ENCODE assay signal across 27 cellular contexts in the genomic region with DNA sequence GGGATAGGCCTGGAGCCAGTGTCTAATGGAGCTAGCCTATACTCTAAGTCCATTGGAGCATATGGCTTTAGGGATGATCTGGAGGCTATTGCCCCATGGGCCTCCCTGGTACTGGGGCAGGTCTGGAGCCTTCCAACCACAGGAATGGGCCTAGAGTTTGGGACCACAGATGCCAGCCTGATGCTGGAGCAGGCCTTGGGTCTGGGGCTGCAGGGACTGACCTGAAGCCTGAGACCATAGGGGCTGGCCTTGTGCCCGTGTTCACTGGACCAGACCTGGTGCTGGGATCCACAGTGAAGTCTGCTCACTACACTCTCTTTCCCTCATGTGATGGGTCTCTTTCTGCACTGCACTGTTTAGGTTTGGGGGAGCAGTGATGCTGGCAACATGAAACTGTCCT.
A peak's percentile ranks its signal among the peaks of the same experiment; 100 is the strongest.
DNase-seq lines count a peak whose midpoint lies in the region; ATAC-seq, FAIRE-seq and TF ChIP-seq lines count a peak whose summit lies in the region.
"Had no signal": no experiment of that assay in that cellular context is flagged by ENCODE, and none has a peak within 500 bp of the region (broad histone marks: within the 10 kb centered on the region; RNA-seq: fewer than 3 reads in every experiment).

No MANE protein-coding gene starts in this region.

- H2BK120ac ChIP-seq in H9 (ENCODE audit: low read depth, low read length, poor library complexity, severe bottlenecking): no peak overlapping the region
- no peak overlapping the region for H2BK120ac ChIP-seq in H1 (replicated peaks; ENCODE audit: low read depth, low read length)

- POLR2A ChIA-PET in H1 (lab: Charles Lee; ENCODE audit: partially characterized antibody): no interaction called here

- H3T11ph ChIP-seq in H9 (ENCODE audit: low read length): no peak overlapping the region

- H2AK5ac ChIP-seq in H9 (ENCODE audit: insufficient read length, low read length): no peak overlapping the region
- no peak overlapping the region for H2AK5ac ChIP-seq in H1 (ENCODE audit: low read depth, low read length)

- H2BK20ac ChIP-seq in H9 (ENCODE audit: low read depth, low read length, poor library complexity, severe bottlenecking): no peak overlapping the region
- no peak overlapping the region for H2BK20ac ChIP-seq in H1 (ENCODE audit: low read length)

- H3K9me3 ChIP-seq in H9 (ENCODE audit: control insufficient read depth, low read depth, low read length) (no peaks in the 10 kb centered on the region), H1 (ENCODE audit: insufficient read depth in 2 of 2, low read depth in 1 of 2, low read length in 1 of 2) (no peaks in the 10 kb centered on the region), prostate gland (no peaks in the 10 kb centered on the region)
- H3K9me3 ChIP-seq: BE2C had no signal

- H3K18ac ChIP-seq in H9 (ENCODE audit: insufficient read length, low read depth, low read length): no peak overlapping the region
- H3K18ac ChIP-seq in H1 (ENCODE audit: extremely low read depth, low read length): no peak overlapping the region

- peaks cover 5 to 7% of the 10 kb centered on the region in 2 experiments; a peak in 3 of 5 replicates for H3K9me3 Mint-ChIP-seq in H9
- H3K9me3 Mint-ChIP-seq in stimulated activated memory B cell treated with anti-CD40 and anti-IgM and Interleukin-4, amounts not matched to agents 10 μg/mL and 1 μg/mL and 100 μg/mL, for 72 hours: peaks cover 3% of the 10 kb centered on the region
- H3K9me3 Mint-ChIP-seq in activated CD4-positive, alpha-beta T cell treated with anti-CD3 and anti-CD28 coated beads, Interleukin-2, amount 10 ng/mL, durations not matched to agents 24 days and 14 days: no peaks in the 10 kb centered on the region

- WGBS in H9 (ENCODE audit: extremely low coverage, insufficient read length, low lambda C conversion rate): no CpG with 5 or more reads among the region's 1 CpG
- 100% methylated on average over 1 of the region's 1 CpG; no CpG with 5 or more reads in 1 of the 2 experiments for WGBS in H1 (ENCODE audit: extremely low coverage in 1 of 2, insufficient coverage in 1 of 2, insufficient read length in 1 of 2, insufficient replicate concordance in 2 of 2, low coverage in 1 of 2, low lambda C conversion rate in 2 of 2, missing lambda C conversion rate in 1 of 2), 2 experiments
- WGBS in prostate gland: 100% methylated on average over 1 of the region's 1 CpG

- no peak overlapping the region for H3K4me3 ChIP-seq in H1 (ENCODE audit: extremely low read depth in 1 of 4, insufficient read depth in 2 of 4, low read depth in 3 of 4, low read length in 4 of 4)
- no peak overlapping the region for H3K4me3 ChIP-seq in prostate gland
- H3K4me3 ChIP-seq: BLaER1, GM12878 had no signal

- H3K23ac ChIP-seq in H9 (ENCODE audit: insufficient read length, low read depth, low read length) (no peak overlapping the region), H1 (ENCODE audit: insufficient read length) (no peak overlapping the region)

- H3K14ac ChIP-seq in H9 (ENCODE audit: insufficient read depth, low read length): no peak overlapping the region
- no peak overlapping the region for H3K14ac ChIP-seq in H1 (ENCODE audit: insufficient read length)

- no peak for TF ChIP-seq RAD21 in H1 (IDR thresholded peaks at IDR 0.05 in 1 of 2, conservative IDR thresholded peaks at IDR 0.05 in 1 of 2; ENCODE audit: low read depth in 2 of 2, low read length in 2 of 2)

- peak; percentile 52 for ATAC-seq in stimulated activated memory B cell treated with anti-CD40 and anti-IgM and Interleukin-4, amounts not matched to agents 10 μg/mL and 1 μg/mL and 100 μg/mL, for 72 hours
- ATAC-seq: GM12878 had no signal

- H3K79me2 ChIP-seq in H9 (ENCODE audit: insufficient read depth, low read length) (no peaks in the 10 kb centered on the region), H1 (ENCODE audit: control insufficient read depth in 1 of 2, insufficient read depth in 2 of 2, low read length in 2 of 2) (no peaks in the 10 kb centered on the region)

- H3K4me2 ChIP-seq in H9 (ENCODE audit: insufficient read depth, insufficient read length, low read length) (no peak overlapping the region), H1 (ENCODE audit: insufficient read depth in 1 of 2, low read depth in 2 of 2, low read length in 2 of 2) (no peak overlapping the region)
- H3K4me2 ChIP-seq: BLaER1 had no signal

- H4K20me1 ChIP-seq in H9 (ENCODE audit: control insufficient read depth, insufficient read depth, insufficient read length): no peaks in the 10 kb centered on the region
- no peaks in the 10 kb centered on the region for H4K20me1 ChIP-seq in H1 (replicated peaks in 1 of 2; ENCODE audit: control insufficient read depth in 1 of 2, insufficient read depth in 2 of 2, low read length in 2 of 2)
- H4K20me1 ChIP-seq: BLaER1 had no signal

- DNase-seq in H9 (no peak), H1 (ENCODE audit: low read depth in 1 of 2, low spot score in 2 of 2) (no peak), prostate gland (ENCODE audit: low spot score) (no peak), HuH-7 (ENCODE audit: low spot score) (no peak)
- DNase-seq in activated CD4-positive, alpha-beta T cell treated with anti-CD3 and anti-CD28 coated beads, Interleukin-2, amount 10 ng/mL, durations not matched to agents 24 days and 14 days: no peak
- DNase-seq: 8988T; ACHN; BE2C; C1 segment of cervical spinal cord; CD4-positive, alpha-beta memory T cell; CD4-positive, CD25-positive, alpha-beta regulatory T cell; CD8-positive, alpha-beta memory T cell; COR-L47; DMS 273 treated with DMSO at 0.1 percent for 48 hours; DMS153; DMS53; DMS79; DND-41; EL; GDM1 had no signal

- H3K23me2 ChIP-seq in H9 (ENCODE audit: insufficient read length, low read depth, low read length, poor library complexity, severe bottlenecking) (no peaks in the 10 kb centered on the region), H1 (ENCODE audit: low read depth, low read length) (no peaks in the 10 kb centered on the region)

- H2BK5ac ChIP-seq in H9 (ENCODE audit: insufficient read length, low read length): no peak overlapping the region
- no peak overlapping the region for H2BK5ac ChIP-seq in H1 (ENCODE audit: low read depth, low read length)

- TF ChIP-seq POLR2A in H1 (IDR thresholded peaks at IDR 0.05; ENCODE audit: control extremely low read depth in 1 of 2, low read depth in 2 of 2, low read length in 2 of 2) (no peak), prostate gland (IDR thresholded peaks at IDR 0.05) (no peak)

- no peak overlapping the region for H3K56ac ChIP-seq in H9 (ENCODE audit: insufficient read length, low read depth, low read length)
- no peak overlapping the region for H3K56ac ChIP-seq in H1 (replicated peaks; ENCODE audit: insufficient read length, low read depth, low read length)

- no peaks in the 10 kb centered on the region for H3K79me1 ChIP-seq in H9 (ENCODE audit: insufficient read depth, low read depth, low read length, poor library complexity, severe bottlenecking)
- H3K79me1 ChIP-seq in H1 (ENCODE audit: low read depth, low read length): no peaks in the 10 kb centered on the region

- H4K8ac ChIP-seq in H9 (replicated peaks; ENCODE audit: insufficient read length, low read depth, low read length): no peak overlapping the region
- H4K8ac ChIP-seq in H1 (ENCODE audit: extremely low read depth, insufficient read depth, low read length): peak overlapping the region; percentile 35; the same call in 1 of the 2 replicates

- H4K5ac ChIP-seq in H9 (ENCODE audit: insufficient read length, low read depth, low read length): no peak overlapping the region
- no peak overlapping the region for H4K5ac ChIP-seq in H1 (ENCODE audit: insufficient read length, low read depth, low read length)

- H3K27me3 Mint-ChIP-seq in H9 (ENCODE audit: low read depth): peaks cover under 1% of the 10 kb centered on the region
- H3K27me3 Mint-ChIP-seq in stimulated activated memory B cell treated with anti-CD40 and anti-IgM and Interleukin-4, amounts not matched to agents 10 μg/mL and 1 μg/mL and 100 μg/mL, for 72 hours: peaks cover under 1% of the 10 kb centered on the region
- H3K27me3 Mint-ChIP-seq in activated CD4-positive, alpha-beta T cell treated with anti-CD3 and anti-CD28 coated beads, Interleukin-2, amount 10 ng/mL, durations not matched to agents 24 days and 14 days: no peaks in the 10 kb centered on the region

- no peak overlapping the region for H3K4me3 Mint-ChIP-seq in H9
- H3K4me3 Mint-ChIP-seq in stimulated activated memory B cell treated with anti-CD40 and anti-IgM and Interleukin-4, amounts not matched to agents 10 μg/mL and 1 μg/mL and 100 μg/mL, for 72 hours: no peak overlapping the region
- H3K4me3 Mint-ChIP-seq in activated CD4-positive, alpha-beta T cell treated with anti-CD3 and anti-CD28 coated beads, Interleukin-2, amount 10 ng/mL, durations not matched to agents 24 days and 14 days: no peak overlapping the region
- H3K4me3 Mint-ChIP-seq: CD14-positive monocyte; CD4-positive, alpha-beta memory T cell; CD4-positive, CD25-positive, alpha-beta regulatory T cell; CD8-positive, alpha-beta memory T cell had no signal

- H3K4me1 ChIP-seq in H9 (ENCODE audit: insufficient read depth, low read length): no peaks in the 10 kb centered on the region
- no peaks in the 10 kb centered on the region for H3K4me1 ChIP-seq in H1 (replicated peaks in 1 of 4; ENCODE audit: control insufficient read depth in 3 of 4, insufficient read depth in 4 of 4, low read length in 3 of 4)
- no peaks in the 10 kb centered on the region for H3K4me1 ChIP-seq in prostate gland (replicated peaks)
- H3K4me1 ChIP-seq: BE2C had no signal

- H3K9ac ChIP-seq in H9 (ENCODE audit: extremely low read depth, insufficient read length, low read length) (no peak overlapping the region), H1 (replicated peaks in 1 of 4; ENCODE audit: extremely low read depth in 1 of 4, low read depth in 3 of 4, low read length in 3 of 4) (no peak overlapping the region)
- H3K9ac ChIP-seq: BLaER1 had no signal

- no peaks in the 10 kb centered on the region for H3K36me3 Mint-ChIP-seq in H9 (ENCODE audit: insufficient read depth in 1 of 3, low read depth in 3 of 3)
- no peaks in the 10 kb centered on the region for H3K36me3 Mint-ChIP-seq in stimulated activated memory B cell treated with anti-CD40 and anti-IgM and Interleukin-4, amounts not matched to agents 10 μg/mL and 1 μg/mL and 100 μg/mL, for 72 hours
- no peaks in the 10 kb centered on the region for H3K36me3 Mint-ChIP-seq in activated CD4-positive, alpha-beta T cell treated with anti-CD3 and anti-CD28 coated beads, Interleukin-2, amount 10 ng/mL, durations not matched to agents 24 days and 14 days (ENCODE audit: low read depth)
- H3K36me3 Mint-ChIP-seq: CD14-positive monocyte; CD4-positive, alpha-beta memory T cell; CD4-positive, CD25-positive, alpha-beta regulatory T cell had no signal

- CTCF ChIA-PET in H1 (lab: Charles Lee; ENCODE audit: partially characterized antibody): interaction anchor here (0.6 to 1.0 kb wide), 2 partner anchors 20 to 714 kb away, joined by 3 read pairs; no protein-coding TSS in a partner anchor

- H3K4ac ChIP-seq in H9 (ENCODE audit: low read depth, low read length) (no peak overlapping the region), H1 (replicated peaks; ENCODE audit: insufficient read length, low read depth, low read length) (no peak overlapping the region)

- TF ChIP-seq CTCF in H9 (conservative IDR thresholded peaks at IDR 0.05): no peak
- no peak for TF ChIP-seq CTCF in H1 (IDR thresholded peaks at IDR 0.05; ENCODE audit: control extremely low read depth in 1 of 3, insufficient read depth in 1 of 3, low read depth in 1 of 3, low read length in 3 of 3)
- no peak for TF ChIP-seq CTCF in prostate gland (IDR thresholded peaks at IDR 0.05)

- no peaks in the 10 kb centered on the region for H3K36me3 ChIP-seq in H1 (ENCODE audit: control insufficient read depth in 2 of 4, insufficient read depth in 4 of 4, low read length in 3 of 4)
- no peaks in the 10 kb centered on the region for H3K36me3 ChIP-seq in prostate gland
- H3K36me3 ChIP-seq: BE2C, BLaER1 had no signal

- no peak for FAIRE-seq in H1 (lab: Jason Lieb, UNC)
- FAIRE-seq: A204.1, GM12878, GM12892, GM18507 had no signal

- no peaks in the 10 kb centered on the region for H3K4me1 Mint-ChIP-seq in H9
- no peaks in the 10 kb centered on the region for H3K4me1 Mint-ChIP-seq in stimulated activated memory B cell treated with anti-CD40 and anti-IgM and Interleukin-4, amounts not matched to agents 10 μg/mL and 1 μg/mL and 100 μg/mL, for 72 hours
- H3K4me1 Mint-ChIP-seq in activated CD4-positive, alpha-beta T cell treated with anti-CD3 and anti-CD28 coated beads, Interleukin-2, amount 10 ng/mL, durations not matched to agents 24 days and 14 days: no peaks in the 10 kb centered on the region
- H3K4me1 Mint-ChIP-seq: CD14-positive monocyte; CD4-positive, alpha-beta memory T cell; CD4-positive, CD25-positive, alpha-beta regulatory T cell; CD8-positive, alpha-beta memory T cell had no signal

- no peak overlapping the region for H3K27ac Mint-ChIP-seq in H9
- H3K27ac Mint-ChIP-seq in stimulated activated memory B cell treated with anti-CD40 and anti-IgM and Interleukin-4, amounts not matched to agents 10 μg/mL and 1 μg/mL and 100 μg/mL, for 72 hours: no peak overlapping the region
- H3K27ac Mint-ChIP-seq in activated CD4-positive, alpha-beta T cell treated with anti-CD3 and anti-CD28 coated beads, Interleukin-2, amount 10 ng/mL, durations not matched to agents 24 days and 14 days: no peak overlapping the region
- H3K27ac Mint-ChIP-seq: CD4-positive, alpha-beta memory T cell; CD4-positive, CD25-positive, alpha-beta regulatory T cell; CD8-positive, alpha-beta memory T cell had no signal

- no peaks in the 10 kb centered on the region; the same call in 1 of the 2 replicates for H3K27me3 ChIP-seq in H9 (ENCODE audit: insufficient read depth, low read length)
- no peaks in the 10 kb centered on the region for H3K27me3 ChIP-seq in H1 (replicated peaks in 1 of 4; ENCODE audit: control insufficient read depth in 3 of 4, extremely low read depth in 1 of 4, insufficient read depth in 3 of 4, low read length in 3 of 4)
- no peaks in the 10 kb centered on the region for H3K27me3 ChIP-seq in prostate gland (replicated peaks; ENCODE audit: insufficient read depth)
- H3K27me3 ChIP-seq: BE2C, BLaER1 had no signal

- no peak overlapping the region for H3K27ac ChIP-seq in H9 (ENCODE audit: insufficient read length, low read depth, low read length)
- H3K27ac ChIP-seq in H1 (ENCODE audit: low read depth, low read length): no peak overlapping the region
- H3K27ac ChIP-seq in prostate gland: no peak overlapping the region
- H3K27ac ChIP-seq: BLaER1 had no signal

- no peak for TF ChIP-seq EP300 in H1 (IDR thresholded peaks at IDR 0.05; ENCODE audit: borderline replicate concordance in 1 of 2, low read depth in 2 of 2, low read length in 2 of 2)

- intact Hi-C loops in activated CD4-positive, alpha-beta T cell treated with anti-CD3 and anti-CD28 coated beads, Interleukin-2, amount 10 ng/mL, durations not matched to agents 24 days and 14 days (cut with micrococcal nuclease): no loop called here
- intact Hi-C loops in prostate gland (cut with DNase I): no loop called here

- H4K91ac ChIP-seq in H9 (ENCODE audit: insufficient read length, low read depth, low read length): peak overlapping the region; percentile 51
- H4K91ac ChIP-seq in H1 (replicated peaks; ENCODE audit: insufficient read length, low read length): no peak overlapping the region

- H2BK12ac ChIP-seq in H9 (ENCODE audit: insufficient read length, low read depth, low read length) (no peak overlapping the region), H1 (ENCODE audit: low read depth, low read length) (no peak overlapping the region)

- H2BK15ac ChIP-seq in H9 (ENCODE audit: low read depth, low read length) (no peak overlapping the region), H1 (ENCODE audit: low read length) (no peak overlapping the region)

- H2AFZ ChIP-seq in H9 (ENCODE audit: low read length) (no peak overlapping the region), H1 (ENCODE audit: low read length) (no peak overlapping the region)
